9 cellular contexts compared by ENCODE assay signal in genomic region chr2:42098571-42099430, GRCh38. TPM values are rescaled to one million over a fixed set of nuclear protein-coding genes. Genes with fewer than 3 reads are reported as not detected.
DNase-seq lines count a peak whose midpoint lies in the region; ATAC-seq and TF ChIP-seq lines count a peak whose summit lies in the region.
"Had no signal": no experiment of that assay in that cellular context is flagged by ENCODE, and none has a peak within 500 bp of the region (broad histone marks: within the 10 kb centered on the region; RNA-seq: fewer than 3 reads in every experiment).

No MANE protein-coding gene starts in this region.

- H3K4me3 Mint-ChIP-seq in CD8-positive, alpha-beta T cell: peak overlapping the region; percentile 19

- intact Hi-C loops in CD8-positive, alpha-beta T cell (cut with DNase I, micrococcal nuclease): loop anchor here (5.0 to 10.0 kb wide), 3 partner anchors 264 to 564 kb away; partner anchors contain the start of genes COX7A2L (in 1 of the 2) and KCNG3 (in 1 of the 2)
- intact Hi-C loops in posterior vena cava (cut with DNase I): loop anchor here (5.0 to 10.0 kb wide), 3 partner anchors 136 to 234 kb away; no protein-coding TSS in a partner anchor

- H3K79me2 ChIP-seq in OCI-LY3 (ENCODE audit: low read length) (no peaks in the 10 kb centered on the region), fibroblast of lung (ENCODE audit: control insufficient read depth, insufficient read depth, low read length) (no peaks in the 10 kb centered on the region)

- H2AFZ ChIP-seq in OCI-LY3 (ENCODE audit: low read depth, low read length) (no peak overlapping the region), fibroblast of lung (ENCODE audit: low read length) (peak overlapping the region; percentile 67)

- no peak overlapping the region for H3K27ac ChIP-seq in CD8-positive, alpha-beta T cell (ENCODE audit: low read depth, low read length)
- H3K27ac ChIP-seq in OCI-LY3 (ENCODE audit: low read length) (peak overlapping the region; percentile 48), fibroblast of lung (ENCODE audit: insufficient read depth, low read length) (peak overlapping the region; percentile 43)

- H3K4me2 ChIP-seq in OCI-LY3 (ENCODE audit: low read length) (peak overlapping the region; percentile 56), fibroblast of lung (ENCODE audit: extremely low read depth, insufficient read depth, low read length) (no peak overlapping the region)

- peaks cover 5% of the 10 kb centered on the region for H3K9me3 Mint-ChIP-seq in CD8-positive, alpha-beta T cell

- ATAC-seq in CD8-positive, alpha-beta T cell: no peak

- CTCF ChIA-PET in CD8-positive, alpha-beta T cell (lab: Charles Lee): interaction anchor here (1.0 to 5.4 kb wide), 9 partner anchors 12 to 141 kb away, joined by 3 to 52 read pairs (median 12); no protein-coding TSS in a partner anchor

- H3K4me1 ChIP-seq in CD8-positive, alpha-beta T cell (ENCODE audit: insufficient read depth, low read length): peaks cover 61% of the 10 kb centered on the region
- H3K4me1 ChIP-seq in OCI-LY3 (ENCODE audit: low read length): peaks cover 71% of the 10 kb centered on the region
- peaks cover 14% of the 10 kb centered on the region for H3K4me1 ChIP-seq in fibroblast of lung (ENCODE audit: control insufficient read depth, extremely low read depth, insufficient read depth, low read length)

- no peaks in the 10 kb centered on the region for H3K27me3 ChIP-seq in CD8-positive, alpha-beta T cell (ENCODE audit: insufficient read depth, low read length)
- H3K27me3 ChIP-seq in OCI-LY3 (ENCODE audit: low read depth, low read length) (peaks cover 3% of the 10 kb centered on the region; the same call in 1 of the 2 replicates), fibroblast of lung (ENCODE audit: control insufficient read depth, insufficient read depth, low read length) (no peaks in the 10 kb centered on the region)

- no peak for TF ChIP-seq CTCF in CD8-positive, alpha-beta T cell (IDR thresholded peaks at IDR 0.05)
- TF ChIP-seq CTCF in OCI-LY3 (IDR thresholded peaks at IDR 0.05; ENCODE audit: low read depth, low read length): no peak
- TF ChIP-seq CTCF in fibroblast of lung (conservative IDR thresholded peaks at IDR 0.05 in 1 of 2, IDR thresholded peaks at IDR 0.05 in 1 of 2; ENCODE audit: low read depth in 1 of 2, low read length in 2 of 2): no peak

- H3K36me3 ChIP-seq in CD8-positive, alpha-beta T cell (ENCODE audit: insufficient read depth, low read length): no peaks in the 10 kb centered on the region
- H3K36me3 ChIP-seq in OCI-LY3 (replicated peaks; ENCODE audit: low read depth, low read length) (peaks cover 5% of the 10 kb centered on the region), fibroblast of lung (ENCODE audit: control insufficient read depth, insufficient read depth, low read length) (no peaks in the 10 kb centered on the region)

- H3K9ac ChIP-seq in OCI-LY3 (ENCODE audit: low read length) (peak overlapping the region; percentile 50; the same call in 1 of the 2 replicates), fibroblast of lung (ENCODE audit: insufficient read depth, low read length) (peak overlapping the region; percentile 46)

- H4K20me1 ChIP-seq in OCI-LY3 (ENCODE audit: insufficient read depth, low read length) (no peaks in the 10 kb centered on the region), fibroblast of lung (ENCODE audit: control insufficient read depth, extremely low read depth, insufficient read depth, low read length) (no peaks in the 10 kb centered on the region)

- H3K4me1 Mint-ChIP-seq in CD8-positive, alpha-beta T cell (ENCODE audit: low read depth): peaks cover 54% of the 10 kb centered on the region

- H3K36me3 Mint-ChIP-seq in CD8-positive, alpha-beta T cell: no peaks in the 10 kb centered on the region

- H3K27me3 Mint-ChIP-seq in CD8-positive, alpha-beta T cell (ENCODE audit: low read depth): no peaks in the 10 kb centered on the region

- no peak overlapping the region for H3K4me3 ChIP-seq in CD8-positive, alpha-beta T cell (ENCODE audit: low read depth, low read length)
- H3K4me3 ChIP-seq in OCI-LY3 (ENCODE audit: low read length) (peak overlapping the region; percentile 19; the same call in 1 of the 2 replicates), fibroblast of lung (replicated peaks in 1 of 4; ENCODE audit: control extremely low read depth in 1 of 4, insufficient read depth in 1 of 4, low read depth in 3 of 4, low read length in 4 of 4) (no peak overlapping the region)

- POLR2A ChIA-PET in CD8-positive, alpha-beta T cell (lab: Charles Lee): interaction anchor here (0.6 to 1.7 kb wide), 3 partner anchors 34 to 96 kb away, joined by 3 to 6 read pairs (median 4); no protein-coding TSS in a partner anchor

- no peaks in the 10 kb centered on the region for H3K9me3 ChIP-seq in CD8-positive, alpha-beta T cell (ENCODE audit: low read length)
- H3K9me3 ChIP-seq in OCI-LY3 (ENCODE audit: insufficient read depth, low read length): peaks cover 8% of the 10 kb centered on the region
- no peaks in the 10 kb centered on the region for H3K9me3 ChIP-seq in fibroblast of lung (ENCODE audit: control insufficient read depth, insufficient read depth, low read depth, low read length)

- DNase-seq in CD8-positive, alpha-beta T cell: peak in 2 of 7 experiments; percentile 46 to 55
- no peak for DNase-seq in fibroblast of lung (ENCODE audit: low read depth in 2 of 2)
- peak; percentile 88 for DNase-seq in posterior vena cava (ENCODE audit: low spot score)
- no peak for DNase-seq in LoVo (ENCODE audit: low spot score)
- no peak for DNase-seq in GOT3 (lab: John Stamatoyannopoulos, UW)
- DNase-seq in DMS53 (lab: John Stamatoyannopoulos, UW): no peak
- no peak for DNase-seq in cerebellar cortex (ENCODE audit: low spot score)
- DNase-seq: NCI-H1694 treated with DMSO at 0.1 percent for 48 hours had no signal

- H3K27ac Mint-ChIP-seq in CD8-positive, alpha-beta T cell: peak overlapping the region; percentile 92

RNA-seq across cellular contexts. Expression of gene PKDCC, which starts 51.0 kb away (rescaled TPM):
- total RNA-seq in CD8-positive, alpha-beta T cell: not detected
- total RNA-seq in fibroblast of lung: 63.9 and 70.1 TPM in 2 replicates
- polyA plus RNA-seq in fibroblast of lung: 48.4 and 70.3 TPM in 2 replicates
- 31.1 and 43.1 TPM in 2 replicates for polyA plus RNA-seq in fibroblast of lung (2012)
- 51.4 and 159 TPM in 2 replicates for polyA minus RNA-seq in fibroblast of lung (ENCODE audit: low replicate concordance)
- 100 to 1,000 TPM; 137 to 169 TPM for total RNA-seq in posterior vena cava

Comparison
In these comparisons a context has a peak if more than half of its experiments do, and no peak if none do; other contexts are left out.
1. RNA of gene PKDCC, which starts 51.0 kb away (total RNA-seq): 137 to 169 TPM in posterior vena cava and 63.9 to 70.1 TPM in fibroblast of lung; not detected in CD8-positive, alpha-beta T cell; every median in the first group is over 10 times any median in the second.